Comparison of ENCODE assay signal across 19 cellular contexts in the genomic region with DNA sequence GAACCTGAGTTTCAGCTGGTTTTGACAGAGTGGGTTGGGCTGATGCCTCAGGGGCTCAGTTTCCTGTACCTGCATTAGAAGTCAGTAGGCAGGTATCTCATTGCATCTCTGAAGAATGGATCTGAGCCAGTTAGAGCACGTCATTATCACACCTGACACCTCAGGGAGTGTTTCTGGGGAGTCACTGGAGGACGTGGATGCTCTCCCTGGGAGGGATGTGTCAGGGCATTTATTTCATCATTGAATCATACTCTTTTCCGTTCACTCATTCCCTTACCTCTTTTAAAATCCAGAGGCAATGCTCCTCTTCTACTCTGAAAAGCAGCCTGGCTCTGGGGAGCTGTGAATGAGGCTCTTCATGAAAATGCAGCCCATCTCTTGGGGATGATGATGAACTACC. TPM values are rescaled to one million over a fixed set of nuclear protein-coding genes. Genes with fewer than 3 reads are reported as not detected.
DNase-seq lines count a peak whose midpoint lies in the region; ATAC-seq and TF ChIP-seq lines count a peak whose summit lies in the region.
"Had no signal": no experiment of that assay in that cellular context is flagged by ENCODE, and none has a peak within 500 bp of the region (broad histone marks: within the 10 kb centered on the region; RNA-seq: fewer than 3 reads in every experiment).

No MANE protein-coding gene starts in this region.

- H3K27me3 ChIP-seq in lower lobe of right lung (ENCODE audit: low read depth) (no peaks in the 10 kb centered on the region), thoracic aorta (replicated peaks; ENCODE audit: insufficient read depth) (no peaks in the 10 kb centered on the region)
- H3K27me3 ChIP-seq: BLaER1 treated with 17β-estradiol and CSF1 and Interleukin-3, amounts not matched to agents 10 nM and 100 nM; cardiac muscle cell had no signal

- POLR2A ChIA-PET in MCF 10A (lab: Yijun Ruan, JAX) = no interaction called here

- peaks cover 23% of the 10 kb centered on the region for H3K4me1 ChIP-seq in lower lobe of right lung
- H3K4me1 ChIP-seq in thoracic aorta (ENCODE audit: control insufficient read depth in 1 of 2, low read depth in 2 of 2) = peaks cover 30 to 59% of the 10 kb centered on the region in 2 donors
- H3K4me1 ChIP-seq: BLaER1 treated with 17β-estradiol and CSF1 and Interleukin-3, amounts not matched to agents 10 nM and 100 nM had no signal

- no peak overlapping the region for H3K4me3 Mint-ChIP-seq in MCF 10A (ENCODE audit: unreplicated experiment)
- H3K4me3 Mint-ChIP-seq: activated CD8-positive, alpha-beta T cell treated with anti-CD3 and anti-CD28 coated beads, Interleukin-2, amount 10 ng/mL, durations not matched to agents 7 days and 5 days; activated naive CD8-positive, alpha-beta T cell treated with anti-CD3 and anti-CD28 coated beads, Interleukin-2, amount 10 ng/mL, durations not matched to agents 7 days and 5 days; T-cell had no signal

- no peaks in the 10 kb centered on the region for H3K9me3 Mint-ChIP-seq in MCF 10A (ENCODE audit: unreplicated experiment)
- H3K9me3 Mint-ChIP-seq: activated naive CD8-positive, alpha-beta T cell treated with anti-CD3 and anti-CD28 coated beads, Interleukin-2, amount 10 ng/mL, durations not matched to agents 7 days and 5 days had no signal

- no TSS peak for BruUV-seq in MCF 10A (replicated peaks; lab: Mats Ljungman, UMichigan)

- intact Hi-C loops in MCF 10A (cut with micrococcal nuclease) (no loop called here), lower lobe of right lung (cut with DNase I) (no loop called here)

- TF ChIP-seq CTCF in MCF 10A (IDR thresholded peaks at IDR 0.05; ENCODE audit: unreplicated experiment) (no peak), lower lobe of right lung (IDR thresholded peaks at IDR 0.05) (no peak), thoracic aorta (IDR thresholded peaks at IDR 0.05) (no peak)

- H3K4me1 Mint-ChIP-seq in MCF 10A (ENCODE audit: insufficient read depth, unreplicated experiment) = peaks cover 16% of the 10 kb centered on the region
- H3K4me1 Mint-ChIP-seq: activated naive CD8-positive, alpha-beta T cell treated with anti-CD3 and anti-CD28 coated beads, Interleukin-2, amount 10 ng/mL, durations not matched to agents 7 days and 5 days; T-cell had no signal

- ATAC-seq in lower lobe of right lung (no peak), thoracic aorta (ENCODE audit: insufficient number of reproducible peaks, low FRiP score, low read depth) (no peak), HG03342 (IDR thresholded peaks at IDR 0.05; ENCODE audit: unreplicated experiment) (no peak)
- ATAC-seq: activated CD8-positive, alpha-beta T cell treated with anti-CD3 and anti-CD28 coated beads, Interleukin-2, amount 10 ng/mL, durations not matched to agents 7 days and 5 days; left colon; T-cell had no signal

- peak overlapping the region; percentile 61 for H3K27ac Mint-ChIP-seq in MCF 10A (ENCODE audit: low read depth, unreplicated experiment)
- H3K27ac Mint-ChIP-seq: activated CD8-positive, alpha-beta T cell treated with anti-CD3 and anti-CD28 coated beads, Interleukin-2, amount 10 ng/mL, durations not matched to agents 7 days and 5 days; activated naive CD8-positive, alpha-beta T cell treated with anti-CD3 and anti-CD28 coated beads, Interleukin-2, amount 10 ng/mL, durations not matched to agents 7 days and 5 days; T-cell had no signal

- H3K36me3 ChIP-seq in lower lobe of right lung (no peaks in the 10 kb centered on the region), thoracic aorta (no peaks in the 10 kb centered on the region)
- H3K36me3 ChIP-seq: BLaER1 treated with 17β-estradiol and CSF1 and Interleukin-3, amounts not matched to agents 10 nM and 100 nM; cardiac muscle cell had no signal

- CTCF ChIA-PET in MCF 10A (lab: Yijun Ruan, JAX) = no interaction called here

- no peak for TF ChIP-seq POLR2A in erythroblast (IDR thresholded peaks at IDR 0.05; ENCODE audit: low read length)

- H3K27ac ChIP-seq in lower lobe of right lung = peak overlapping the region; percentile 18
- H3K27ac ChIP-seq in thoracic aorta = peak overlapping the region; percentile 39 to 57
- H3K27ac ChIP-seq: BLaER1 treated with 17β-estradiol and CSF1 and Interleukin-3, amounts not matched to agents 10 nM and 100 nM had no signal

- no peaks in the 10 kb centered on the region for H3K27me3 Mint-ChIP-seq in MCF 10A (ENCODE audit: insufficient read depth, unreplicated experiment)

- DNase-seq in NCI-H1694 (lab: John Stamatoyannopoulos, UW) (peak; percentile 4), NCI-H1694 treated with DMSO at 0.1 percent for 48 hours (lab: John Stamatoyannopoulos, UW) (no peak), MCF 10A (ENCODE audit: unreplicated experiment) (peak; percentile 73), lower lobe of right lung (no peak), thoracic aorta (ENCODE audit: low spot score) (no peak), AML-193 (lab: John Stamatoyannopoulos, UW) (no peak), erythroblast (lab: John Stamatoyannopoulos, UW) (no peak)
- DNase-seq: 8988T; activated CD8-positive, alpha-beta T cell treated with anti-CD3 and anti-CD28 coated beads, Interleukin-2, amount 10 ng/mL, durations not matched to agents 7 days and 5 days; activated naive CD8-positive, alpha-beta T cell treated with anti-CD3 and anti-CD28 coated beads, Interleukin-2, amount 10 ng/mL, durations not matched to agents 7 days and 5 days; effector CD8-positive, alpha-beta T cell; KG1; left colon; NCI-H1092; stimulated activated CD4-positive, alpha-beta T cell treated with anti-CD3 and anti-CD28 coated beads, Interleukin-4, amount 100 ng/mL, for 1 hour; T-cell had no signal

- H3K9me3 ChIP-seq in lower lobe of right lung (no peaks in the 10 kb centered on the region), thoracic aorta (no peaks in the 10 kb centered on the region)

- H3K36me3 Mint-ChIP-seq in MCF 10A (ENCODE audit: insufficient read depth, unreplicated experiment) = peaks cover under 1% of the 10 kb centered on the region
- H3K36me3 Mint-ChIP-seq: activated naive CD8-positive, alpha-beta T cell treated with anti-CD3 and anti-CD28 coated beads, Interleukin-2, amount 10 ng/mL, durations not matched to agents 7 days and 5 days had no signal

- H3K4me3 ChIP-seq in lower lobe of right lung = no peak overlapping the region
- no peak overlapping the region for H3K4me3 ChIP-seq in thoracic aorta
- H3K4me3 ChIP-seq: BLaER1 treated with 17β-estradiol and CSF1 and Interleukin-3, amounts not matched to agents 10 nM and 100 nM; cardiac muscle cell had no signal

RNA-seq across cellular contexts. Expression of a gene that starts 12.3 kb away (rescaled TPM):
- total RNA-seq in MCF 10A (2022) (26.5 and 36.7 TPM in 2 replicates), lower lobe of right lung (58.3 TPM), thoracic aorta (10 to 100 TPM; 96.7 to 99.7 TPM)
- total RNA-seq: activated CD8-positive, alpha-beta T cell treated with anti-CD3 and anti-CD28 coated beads, Interleukin-2, amount 10 ng/mL, durations not matched to agents 7 days and 5 days had no signal

Comparison
In these comparisons a context has a peak if more than half of its experiments do, and no peak if none do; other contexts are left out.
1. DNase-seq: peak in NCI-H1694 (single experiment) and MCF 10A (single experiment); none in NCI-H1694 treated with DMSO at 0.1 percent for 48 hours (single experiment), lower lobe of right lung (single experiment), thoracic aorta (single experiment), AML-193 (0 of 2) and erythroblast (0 of 2).